In genomic region chr11:66849501-66850234, GRCh38 we compare ENCODE assay signal across 13 cellular contexts.
"Had no signal": no experiment of that assay in that cellular context is flagged by ENCODE, and none has a peak within 500 bp of the region (broad histone marks: within the 10 kb centered on the region; RNA-seq: fewer than 3 reads in every experiment).

No MANE protein-coding gene starts in this region.

- H3K27ac Mint-ChIP-seq: memory B cell, nephron had no signal

- H3K27me3 Mint-ChIP-seq: memory B cell had no signal

- H3K4me3 Mint-ChIP-seq: memory B cell, nephron had no signal

- H3K9me3 Mint-ChIP-seq: memory B cell, nephron had no signal

- H3K27ac ChIP-seq: breast epithelium, dorsolateral prefrontal cortex, esophagus squamous epithelium, parathyroid adenoma, transverse colon had no signal

- H3K36me3 Mint-ChIP-seq: memory B cell had no signal

- DNase-seq: activated CD4-positive, alpha-beta T cell treated with anti-CD3 and anti-CD28 coated beads, Interleukin-2, amount 50 U/mL, for 4 hours; activated CD4-positive, CD25-positive, alpha-beta regulatory T cell treated with anti-CD3 and anti-CD28 coated beads, Interleukin-2, amount 50 U/mL, for 72 hours; activated gamma-delta T cell; esophagus squamous epithelium; foreskin fibroblast; retina; small intestine; transverse colon had no signal

- H3K4me1 Mint-ChIP-seq: nephron had no signal
